Comparison of ENCODE assay signal across 8 cellular contexts in the genomic region with DNA sequence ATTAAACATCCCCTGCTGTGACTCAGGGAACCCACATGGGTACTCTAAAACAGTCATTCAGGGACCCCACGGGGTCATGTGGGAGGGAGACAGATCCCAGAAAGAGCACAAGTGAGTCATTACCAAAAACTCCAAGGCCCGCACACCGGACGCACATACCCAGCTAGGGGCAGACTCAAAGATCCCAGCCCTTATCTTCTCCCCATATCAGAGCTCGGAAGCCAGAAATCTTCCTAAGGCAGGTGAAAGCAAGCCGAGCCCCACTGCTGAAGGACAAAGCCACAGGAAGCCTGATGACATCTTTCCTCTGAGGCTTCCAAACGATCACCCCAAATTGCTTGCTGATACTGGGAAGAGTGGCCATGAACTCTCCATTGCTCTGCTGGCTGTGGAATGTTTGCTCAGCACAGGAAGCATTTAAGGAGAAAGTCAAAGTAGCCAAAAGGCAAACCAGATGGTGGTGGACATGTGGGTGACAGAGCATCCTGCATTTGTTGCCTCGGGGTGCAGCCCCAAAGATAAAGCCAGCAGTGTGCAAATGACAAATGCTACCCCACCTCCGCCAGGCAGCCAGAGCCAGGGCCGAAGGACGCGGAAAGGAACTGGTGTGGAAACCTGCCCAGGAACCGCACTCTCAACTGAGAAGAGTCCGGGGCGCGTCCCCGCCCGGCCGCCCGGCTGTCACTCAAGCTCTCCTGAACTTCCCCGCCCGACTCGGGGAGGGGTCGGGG. TPM values are rescaled to one million over a fixed set of nuclear protein-coding genes. Genes with fewer than 3 reads are reported as not detected.
DNase-seq lines count a peak whose midpoint lies in the region; ATAC-seq lines count a peak whose summit lies in the region.

No MANE protein-coding gene starts in this region.

- H3K36me3 ChIP-seq in endocrine pancreas (ENCODE audit: control insufficient read depth, insufficient read depth, low read length) (no peaks in the 10 kb centered on the region), mesodermal cell (ENCODE audit: control insufficient read depth, insufficient read depth, low read length) (peaks cover 26% of the 10 kb centered on the region)

- peak overlapping the region; percentile 99 for H3K27ac ChIP-seq in mesodermal cell (ENCODE audit: low read depth, low read length, severe bottlenecking)

- H3K4me3 Mint-ChIP-seq in activated CD8-positive, alpha-beta memory T cell treated with anti-CD3 and anti-CD28 coated beads, Interleukin-2, amount 10 ng/mL, durations not matched to agents 7 days and 5 days, result peak overlapping the region; percentile 91

- peak overlapping the region; percentile 89 for H3K9ac ChIP-seq in endocrine pancreas (ENCODE audit: control insufficient read depth, insufficient read depth, low read length)

- no peaks in the 10 kb centered on the region for H3K9me3 ChIP-seq in endocrine pancreas (ENCODE audit: control insufficient read depth, low read length)
- no peaks in the 10 kb centered on the region for H3K9me3 ChIP-seq in mesodermal cell (ENCODE audit: control insufficient read depth, low read length)

- DNase-seq in AG08396 (ENCODE audit: low spot score) (peak; percentile 89), NCI-H774 (lab: John Stamatoyannopoulos, UW) (peak; percentile 63)
- peak; percentile 92 for DNase-seq in activated CD8-positive, alpha-beta memory T cell treated with anti-CD3 and anti-CD28 coated beads, Interleukin-2, amount 10 ng/mL, durations not matched to agents 7 days and 5 days
- DNase-seq in stimulated activated CD8-positive, alpha-beta memory T cell treated with anti-CD3 and anti-CD28 coated beads, Interleukin-15, amount 100 ng/mL, for 24 hours (ENCODE audit: low read depth), result peak; percentile 41

- H3K4me3 ChIP-seq in endocrine pancreas (ENCODE audit: control insufficient read depth, insufficient read depth, low read length) (peak overlapping the region; percentile 83), mesodermal cell (ENCODE audit: extremely low read depth, insufficient read depth, low read length, poor library complexity, severe bottlenecking) (peak overlapping the region; percentile 60)

- H3K27ac Mint-ChIP-seq in activated CD8-positive, alpha-beta memory T cell treated with anti-CD3 and anti-CD28 coated beads, Interleukin-2, amount 10 ng/mL, durations not matched to agents 7 days and 5 days, result peak overlapping the region; percentile 99

- H3K27me3 Mint-ChIP-seq in activated CD8-positive, alpha-beta memory T cell treated with anti-CD3 and anti-CD28 coated beads, Interleukin-2, amount 10 ng/mL, durations not matched to agents 7 days and 5 days, result no peaks in the 10 kb centered on the region

- H3K27me3 ChIP-seq in endocrine pancreas (ENCODE audit: control insufficient read depth, insufficient read depth, low read length), result no peaks in the 10 kb centered on the region

- no peaks in the 10 kb centered on the region for H3K9me3 Mint-ChIP-seq in activated CD8-positive, alpha-beta memory T cell treated with anti-CD3 and anti-CD28 coated beads, Interleukin-2, amount 10 ng/mL, durations not matched to agents 7 days and 5 days (ENCODE audit: low read depth)

- ATAC-seq in GM18868 (IDR thresholded peaks at IDR 0.05; ENCODE audit: unreplicated experiment) (peak; percentile 46), HG03097 (IDR thresholded peaks at IDR 0.05; ENCODE audit: low FRiP score, unreplicated experiment) (peak; percentile 38)
- peak; percentile 54 for ATAC-seq in activated CD8-positive, alpha-beta memory T cell treated with anti-CD3 and anti-CD28 coated beads, Interleukin-2, amount 10 ng/mL, durations not matched to agents 7 days and 5 days

- H3K4me1 Mint-ChIP-seq in activated CD8-positive, alpha-beta memory T cell treated with anti-CD3 and anti-CD28 coated beads, Interleukin-2, amount 10 ng/mL, durations not matched to agents 7 days and 5 days, result peaks cover 34% of the 10 kb centered on the region

- CTCF ChIA-PET in activated CD8-positive, alpha-beta memory T cell treated with anti-CD3 and anti-CD28 coated beads, Interleukin-2, amount 10 ng/mL, durations not matched to agents 7 days and 5 days (lab: Charles Lee), result interaction anchor here (1.0 to 8.2 kb wide), 14 partner anchors 9 to 795 kb away, joined by 3 to 102 read pairs (median 5); a partner anchor contains a TSS

- peaks cover 19% of the 10 kb centered on the region for H3K36me3 Mint-ChIP-seq in activated CD8-positive, alpha-beta memory T cell treated with anti-CD3 and anti-CD28 coated beads, Interleukin-2, amount 10 ng/mL, durations not matched to agents 7 days and 5 days

- WGBS in mesodermal cell (ENCODE audit: insufficient coverage in 2 of 2), 2 experiments, result 0 to 1% methylated on average over 14 to 16 of the region's 24 CpGs

- H3K4me1 ChIP-seq in endocrine pancreas (ENCODE audit: control insufficient read depth, insufficient read depth, low read length) (no peaks in the 10 kb centered on the region), mesodermal cell (ENCODE audit: control insufficient read depth, insufficient read depth, low read length, poor library complexity, severe bottlenecking) (peaks cover 32% of the 10 kb centered on the region)

RNA-seq across cellular contexts. Expression of a gene that starts 0.8 kb away (rescaled TPM):
- total RNA-seq in activated CD8-positive, alpha-beta memory T cell treated with anti-CD3 and anti-CD28 coated beads, Interleukin-2, amount 10 ng/mL, durations not matched to agents 7 days and 5 days, result 10 to 100 TPM; 87.4 to 94.3 TPM
- 88.4 TPM for polyA plus RNA-seq in mesodermal cell (2013, experiment 1 of 2)
- 77.1 TPM for polyA plus RNA-seq in mesodermal cell (2013, experiment 2 of 2)

RNA-seq across cellular contexts. Expression of a gene that starts 6.5 kb away (rescaled TPM):
- 1 to 10 TPM; 7.3 to 8.4 TPM for total RNA-seq in activated CD8-positive, alpha-beta memory T cell treated with anti-CD3 and anti-CD28 coated beads, Interleukin-2, amount 10 ng/mL, durations not matched to agents 7 days and 5 days
- polyA plus RNA-seq in mesodermal cell (2013, experiment 1 of 2), result 4.6 TPM
- polyA plus RNA-seq in mesodermal cell (2013, experiment 2 of 2), result 5.8 TPM

RNA-seq across cellular contexts. Expression of a gene that starts 17.2 kb away (rescaled TPM):
- 100 to 1,000 TPM; 206 to 236 TPM for total RNA-seq in activated CD8-positive, alpha-beta memory T cell treated with anti-CD3 and anti-CD28 coated beads, Interleukin-2, amount 10 ng/mL, durations not matched to agents 7 days and 5 days
- 297 TPM for polyA plus RNA-seq in mesodermal cell (2013, experiment 1 of 2)
- 259 TPM for polyA plus RNA-seq in mesodermal cell (2013, experiment 2 of 2)

RNA-seq across cellular contexts. Expression of a gene that starts 50.3 kb away (rescaled TPM):
- 100 to 1,000 TPM; 286 to 338 TPM for total RNA-seq in activated CD8-positive, alpha-beta memory T cell treated with anti-CD3 and anti-CD28 coated beads, Interleukin-2, amount 10 ng/mL, durations not matched to agents 7 days and 5 days
- 7.6 TPM for polyA plus RNA-seq in mesodermal cell (2013, experiment 1 of 2)
- polyA plus RNA-seq in mesodermal cell (2013, experiment 2 of 2), result 7.3 TPM

Comparison
In these comparisons a context has a peak if more than half of its experiments do, and no peak if none do; other contexts are left out.
1. Peak in every context shown above with its lines: DNase-seq, ATAC-seq, H3K4me3 ChIP-seq and H3K27ac ChIP-seq.
2. DNase-seq: peak in every context shown above with its lines; median percentile 92 in activated CD8-positive, alpha-beta memory T cell treated with anti-CD3 and anti-CD28 coated beads, Interleukin-2, amount 10 ng/mL, durations not matched to agents 7 days and 5 days; 89 in AG08396; 63 in NCI-H774; 41 in stimulated activated CD8-positive, alpha-beta memory T cell treated with anti-CD3 and anti-CD28 coated beads, Interleukin-15, amount 100 ng/mL, for 24 hours.